ENCODE assay signal across 8 cellular contexts in genomic region chr19:38337360-38337653, GRCh38. TPM values are rescaled to one million over a fixed set of nuclear protein-coding genes. Genes with fewer than 3 reads are reported as not detected.
DNase-seq lines count a peak whose midpoint lies in the region; ATAC-seq lines count a peak whose summit lies in the region.

No MANE protein-coding gene starts in this region.

- CTCF ChIA-PET in activated CD4-positive, alpha-beta T cell treated with anti-CD3 and anti-CD28 coated beads, Interleukin-2, amount 10 ng/mL, durations not matched to agents 7 days and 5 days (lab: Charles Lee): interaction anchor here (1.0 kb wide), 1 partner anchor 37 kb away, joined by 3 read pairs; the partner anchor contains the start of gene PSMD8

- no peaks in the 10 kb centered on the region for H3K36me3 ChIP-seq in iPS-20b (ENCODE audit: insufficient read depth, low read depth, low read length)

- H3K4me1 ChIP-seq in iPS-20b (ENCODE audit: insufficient read depth, low read length): peaks cover 4% of the 10 kb centered on the region; the same call in 1 of the 2 replicates

- H3K27ac ChIP-seq in iPS-20b (ENCODE audit: low read length): no peak overlapping the region
- H3K27ac ChIP-seq in substantia nigra (ENCODE audit: low read depth, low read length, poor library complexity, severe bottlenecking): peak overlapping the region; percentile 97

- peaks cover 20% of the 10 kb centered on the region for H3K4me1 Mint-ChIP-seq in activated CD4-positive, alpha-beta T cell treated with anti-CD3 and anti-CD28 coated beads, Interleukin-2, amount 10 ng/mL, durations not matched to agents 7 days and 5 days
- H3K4me1 Mint-ChIP-seq in activated T-helper 17 cell treated with anti-CD3 and anti-CD28 coated beads, Interleukin-2, amount 50 U/mL, for 72 hours: no peaks in the 10 kb centered on the region

- no peaks in the 10 kb centered on the region for H3K36me3 Mint-ChIP-seq in activated CD4-positive, alpha-beta T cell treated with anti-CD3 and anti-CD28 coated beads, Interleukin-2, amount 10 ng/mL, durations not matched to agents 7 days and 5 days (ENCODE audit: low read depth)
- H3K36me3 Mint-ChIP-seq in activated T-helper 17 cell treated with anti-CD3 and anti-CD28 coated beads, Interleukin-2, amount 50 U/mL, for 72 hours (ENCODE audit: low read depth): peaks cover 4% of the 10 kb centered on the region

- peak overlapping the region; percentile 59; the same call in 1 of the 2 replicates for H3K9ac ChIP-seq in iPS-20b (ENCODE audit: low read depth, low read length)

- peak overlapping the region; percentile 88 for H3K4me3 Mint-ChIP-seq in activated CD4-positive, alpha-beta T cell treated with anti-CD3 and anti-CD28 coated beads, Interleukin-2, amount 10 ng/mL, durations not matched to agents 7 days and 5 days
- H3K4me3 Mint-ChIP-seq in activated T-helper 17 cell treated with anti-CD3 and anti-CD28 coated beads, Interleukin-2, amount 50 U/mL, for 72 hours: peak overlapping the region; percentile 89

- H3K4me3 ChIP-seq in iPS-20b (ENCODE audit: low read length): peak overlapping the region; percentile 93

- DNase-seq in activated CD4-positive, alpha-beta T cell treated with anti-CD3 and anti-CD28 coated beads, Interleukin-2, amount 10 ng/mL, durations not matched to agents 7 days and 5 days: peak; percentile 14
- DNase-seq in activated CD4-positive, alpha-beta T cell treated with anti-CD3 and anti-CD28 coated beads for 1 hour: no peak
- DNase-seq in substantia nigra (lab: John Stamatoyannopoulos, UW) (peak in 1 of 49 donors; percentile 16), LoVo (ENCODE audit: low spot score) (no peak), NCI-H187 treated with DMSO at 0.1 percent for 48 hours (lab: John Stamatoyannopoulos, UW) (no peak), cerebellar cortex (ENCODE audit: low spot score) (no peak)

- H3K9me3 ChIP-seq in iPS-20b (ENCODE audit: insufficient read depth, low read depth, low read length): no peaks in the 10 kb centered on the region

- no peaks in the 10 kb centered on the region for H3K9me3 Mint-ChIP-seq in activated CD4-positive, alpha-beta T cell treated with anti-CD3 and anti-CD28 coated beads, Interleukin-2, amount 10 ng/mL, durations not matched to agents 7 days and 5 days
- no peaks in the 10 kb centered on the region for H3K9me3 Mint-ChIP-seq in activated T-helper 17 cell treated with anti-CD3 and anti-CD28 coated beads, Interleukin-2, amount 50 U/mL, for 72 hours

- peak overlapping the region; percentile 97 for H3K27ac Mint-ChIP-seq in activated CD4-positive, alpha-beta T cell treated with anti-CD3 and anti-CD28 coated beads, Interleukin-2, amount 10 ng/mL, durations not matched to agents 7 days and 5 days
- peak overlapping the region; percentile 88 for H3K27ac Mint-ChIP-seq in activated T-helper 17 cell treated with anti-CD3 and anti-CD28 coated beads, Interleukin-2, amount 50 U/mL, for 72 hours

- no peaks in the 10 kb centered on the region for H3K27me3 Mint-ChIP-seq in activated CD4-positive, alpha-beta T cell treated with anti-CD3 and anti-CD28 coated beads, Interleukin-2, amount 10 ng/mL, durations not matched to agents 7 days and 5 days
- H3K27me3 Mint-ChIP-seq in activated T-helper 17 cell treated with anti-CD3 and anti-CD28 coated beads, Interleukin-2, amount 50 U/mL, for 72 hours: no peaks in the 10 kb centered on the region

- no peak for ATAC-seq in activated T-helper 17 cell treated with anti-CD3 and anti-CD28 coated beads, Interleukin-2, amount 50 U/mL, for 72 hours (replicated peaks)

- POLR2A ChIA-PET in activated CD4-positive, alpha-beta T cell treated with anti-CD3 and anti-CD28 coated beads, Interleukin-2, amount 10 ng/mL, durations not matched to agents 7 days and 5 days (lab: Charles Lee): no interaction called here

- H3K27me3 ChIP-seq in iPS-20b (ENCODE audit: insufficient read depth, low read length): no peaks in the 10 kb centered on the region

RNA-seq across cellular contexts. Expression of gene CATSPERG, which starts 1.7 kb away (rescaled TPM):
- total RNA-seq in activated CD4-positive, alpha-beta T cell treated with anti-CD3 and anti-CD28 coated beads, Interleukin-2, amount 10 ng/mL, durations not matched to agents 7 days and 5 days: 1 to 10 TPM; 4.2 to 5.6 TPM
- 10 to 100 TPM in 1 of 2 donors, 1 to 10 TPM in 1; 5.0 to 15.2 TPM for total RNA-seq in activated T-helper 17 cell treated with anti-CD3 and anti-CD28 coated beads, Interleukin-2, amount 50 U/mL, for 72 hours

RNA-seq across cellular contexts. Expression of gene KCNK6, which starts 17.7 kb away (rescaled TPM):
- total RNA-seq in activated CD4-positive, alpha-beta T cell treated with anti-CD3 and anti-CD28 coated beads, Interleukin-2, amount 10 ng/mL, durations not matched to agents 7 days and 5 days: 10 to 100 TPM; 12.6 to 14.0 TPM
- 10 to 100 TPM; 13.7 to 19.4 TPM for total RNA-seq in activated T-helper 17 cell treated with anti-CD3 and anti-CD28 coated beads, Interleukin-2, amount 50 U/mL, for 72 hours

RNA-seq across cellular contexts. Expression of gene YIF1B, which starts 21.6 kb away (rescaled TPM):
- 10 to 100 TPM; 63.1 to 72.4 TPM for total RNA-seq in activated CD4-positive, alpha-beta T cell treated with anti-CD3 and anti-CD28 coated beads, Interleukin-2, amount 10 ng/mL, durations not matched to agents 7 days and 5 days
- 10 to 100 TPM; 77.2 to 84.3 TPM for total RNA-seq in activated T-helper 17 cell treated with anti-CD3 and anti-CD28 coated beads, Interleukin-2, amount 50 U/mL, for 72 hours

RNA-seq across cellular contexts. Expression of gene C19orf33, which starts 33.3 kb away (rescaled TPM):
- total RNA-seq in activated CD4-positive, alpha-beta T cell treated with anti-CD3 and anti-CD28 coated beads, Interleukin-2, amount 10 ng/mL, durations not matched to agents 7 days and 5 days: not detected
- total RNA-seq in activated T-helper 17 cell treated with anti-CD3 and anti-CD28 coated beads, Interleukin-2, amount 50 U/mL, for 72 hours: under 1 TPM in 1 of 2 donors, not detected in 1; 0.87 TPM

RNA-seq across cellular contexts. Expression of gene PSMD8, which starts 37.1 kb away (rescaled TPM):
- 100 to 1,000 TPM; 178 to 186 TPM for total RNA-seq in activated CD4-positive, alpha-beta T cell treated with anti-CD3 and anti-CD28 coated beads, Interleukin-2, amount 10 ng/mL, durations not matched to agents 7 days and 5 days
- 100 to 1,000 TPM; 166 to 242 TPM for total RNA-seq in activated T-helper 17 cell treated with anti-CD3 and anti-CD28 coated beads, Interleukin-2, amount 50 U/mL, for 72 hours
